In genomic region chr3:141514382-141514781, GRCh38 we compare ENCODE assay signal across 1 cellular context.
TF ChIP-seq lines count a peak whose summit lies in the region.

No MANE protein-coding gene starts in this region.

TF ChIP-seq in SK-N-SH, 30 proteins besides CTCF, POLR2A, EP300 and RAD21:
- TF ChIP-seq IRF3 (IDR thresholded peaks at IDR 0.05; ENCODE audit: low read depth, low read length) (no peak), TCF12 (IDR thresholded peaks at IDR 0.05) (no peak), EZH2phosphoT487 (IDR thresholded peaks at IDR 0.05; ENCODE audit: borderline replicate concordance, low read depth) (no peak), FOSL2 (IDR thresholded peaks at IDR 0.05; ENCODE audit: borderline replicate concordance, low read depth) (no peak), YY1 (IDR thresholded peaks at IDR 0.05; ENCODE audit: low read depth) (no peak), NFIC (IDR thresholded peaks at IDR 0.05; ENCODE audit: borderline replicate concordance) (no peak), RFX5 (IDR thresholded peaks at IDR 0.05; ENCODE audit: low read length) (no peak), NRF1 (IDR thresholded peaks at IDR 0.05; ENCODE audit: low read depth, low read length) (no peak), TAF1 (IDR thresholded peaks at IDR 0.05; ENCODE audit: borderline replicate concordance, low read depth, low read length) (no peak), FOXM1 (IDR thresholded peaks at IDR 0.05; ENCODE audit: low read depth) (no peak), TEAD4 (IDR thresholded peaks at IDR 0.05; ENCODE audit: borderline replicate concordance, insufficient read depth) (no peak), REST (IDR thresholded peaks at IDR 0.05; ENCODE audit: low read depth, low read length) (no peak), MEF2A (IDR thresholded peaks at IDR 0.05; ENCODE audit: borderline replicate concordance, low read depth) (no peak)
